ENCODE assay signal across 1 cellular context in the genomic region with DNA sequence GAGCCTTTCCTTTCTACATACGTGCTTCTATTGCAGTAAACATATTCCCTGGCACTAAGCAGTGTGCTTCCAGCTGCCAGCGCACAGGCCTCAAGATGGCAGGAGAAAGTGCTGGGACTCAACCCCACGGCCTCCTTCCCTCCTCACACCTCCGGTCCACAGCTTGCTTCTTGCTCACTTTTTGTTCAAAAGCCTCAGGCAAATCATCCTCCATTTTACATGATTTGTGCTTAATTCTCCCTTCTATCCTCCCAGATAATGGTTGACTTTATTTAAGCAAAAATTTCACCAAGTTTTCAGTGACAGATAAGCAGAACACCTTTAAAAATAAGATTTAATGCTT.
TF ChIP-seq lines count a peak whose summit lies in the region.

No MANE protein-coding gene starts in this region.

TF ChIP-seq in GM12878, 131 proteins besides CTCF, POLR2A, EP300 and RAD21:
- TF ChIP-seq, protein P1, sequence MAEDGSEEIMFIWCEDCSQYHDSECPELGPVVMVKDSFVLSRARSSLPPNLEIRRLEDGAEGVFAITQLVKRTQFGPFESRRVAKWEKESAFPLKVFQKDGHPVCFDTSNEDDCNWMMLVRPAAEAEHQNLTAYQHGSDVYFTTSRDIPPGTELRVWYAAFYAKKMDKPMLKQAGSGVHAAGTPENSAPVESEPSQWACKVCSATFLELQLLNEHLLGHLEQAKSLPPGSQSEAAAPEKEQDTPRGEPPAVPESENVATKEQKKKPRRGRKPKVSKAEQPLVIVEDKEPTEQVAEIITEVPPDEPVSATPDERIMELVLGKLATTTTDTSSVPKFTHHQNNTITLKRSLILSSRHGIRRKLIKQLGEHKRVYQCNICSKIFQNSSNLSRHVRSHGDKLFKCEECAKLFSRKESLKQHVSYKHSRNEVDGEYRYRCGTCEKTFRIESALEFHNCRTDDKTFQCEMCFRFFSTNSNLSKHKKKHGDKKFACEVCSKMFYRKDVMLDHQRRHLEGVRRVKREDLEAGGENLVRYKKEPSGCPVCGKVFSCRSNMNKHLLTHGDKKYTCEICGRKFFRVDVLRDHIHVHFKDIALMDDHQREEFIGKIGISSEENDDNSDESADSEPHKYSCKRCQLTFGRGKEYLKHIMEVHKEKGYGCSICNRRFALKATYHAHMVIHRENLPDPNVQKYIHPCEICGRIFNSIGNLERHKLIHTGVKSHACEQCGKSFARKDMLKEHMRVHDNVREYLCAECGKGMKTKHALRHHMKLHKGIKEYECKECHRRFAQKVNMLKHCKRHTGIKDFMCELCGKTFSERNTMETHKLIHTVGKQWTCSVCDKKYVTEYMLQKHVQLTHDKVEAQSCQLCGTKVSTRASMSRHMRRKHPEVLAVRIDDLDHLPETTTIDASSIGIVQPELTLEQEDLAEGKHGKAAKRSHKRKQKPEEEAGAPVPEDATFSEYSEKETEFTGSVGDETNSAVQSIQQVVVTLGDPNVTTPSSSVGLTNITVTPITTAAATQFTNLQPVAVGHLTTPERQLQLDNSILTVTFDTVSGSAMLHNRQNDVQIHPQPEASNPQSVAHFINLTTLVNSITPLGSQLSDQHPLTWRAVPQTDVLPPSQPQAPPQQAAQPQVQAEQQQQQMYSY (CRISPR knock-in tag; IDR thresholded peaks at IDR 0.05), result no peak
- no peak for TF ChIP-seq NRF1 (conservative IDR thresholded peaks at IDR 0.05; ENCODE audit: low read depth, low read length)
- 0 out of 2 replicates have a peak, but pooled peaks have one; percentile 0 for TF ChIP-seq CHD2 (IDR thresholded peaks at IDR 0.05; ENCODE audit: borderline replicate concordance, low read depth, low read length)
- TF ChIP-seq IKZF2 (IDR thresholded peaks at IDR 0.05), result no peak
- TF ChIP-seq, protein P2, sequence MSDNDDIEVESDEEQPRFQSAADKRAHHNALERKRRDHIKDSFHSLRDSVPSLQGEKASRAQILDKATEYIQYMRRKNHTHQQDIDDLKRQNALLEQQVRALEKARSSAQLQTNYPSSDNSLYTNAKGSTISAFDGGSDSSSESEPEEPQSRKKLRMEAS (IDR thresholded peaks at IDR 0.05; ENCODE audit: low read depth, low read length), result 0 out of 2 replicates have a peak, but pooled peaks have one; percentile 0
- no peak for TF ChIP-seq DPF2 (IDR thresholded peaks at IDR 0.05)
- TF ChIP-seq PML (IDR thresholded peaks at IDR 0.05; ENCODE audit: low read length), result no peak
- peak; percentile 1; the same call in 1 of the 2 replicates for TF ChIP-seq RUNX3 (IDR thresholded peaks at IDR 0.05; ENCODE audit: low read length)
- TF ChIP-seq SMAD1 (IDR thresholded peaks at IDR 0.05; ENCODE audit: low read depth, partially characterized antibody), result no peak
- TF ChIP-seq PAX5 (IDR thresholded peaks at IDR 0.05; ENCODE audit: borderline replicate concordance, low read depth, low read length), result no peak
- TF ChIP-seq STAT3 (IDR thresholded peaks at IDR 0.05; ENCODE audit: low read depth, low read length), result no peak
- no peak for TF ChIP-seq GABPA (IDR thresholded peaks at IDR 0.05; ENCODE audit: low read depth)
- TF ChIP-seq YY1 (IDR thresholded peaks at IDR 0.05; ENCODE audit: low read depth, low read length), result peak; percentile 75; the same call in 1 of the 2 replicates
- TF ChIP-seq, protein P3, sequence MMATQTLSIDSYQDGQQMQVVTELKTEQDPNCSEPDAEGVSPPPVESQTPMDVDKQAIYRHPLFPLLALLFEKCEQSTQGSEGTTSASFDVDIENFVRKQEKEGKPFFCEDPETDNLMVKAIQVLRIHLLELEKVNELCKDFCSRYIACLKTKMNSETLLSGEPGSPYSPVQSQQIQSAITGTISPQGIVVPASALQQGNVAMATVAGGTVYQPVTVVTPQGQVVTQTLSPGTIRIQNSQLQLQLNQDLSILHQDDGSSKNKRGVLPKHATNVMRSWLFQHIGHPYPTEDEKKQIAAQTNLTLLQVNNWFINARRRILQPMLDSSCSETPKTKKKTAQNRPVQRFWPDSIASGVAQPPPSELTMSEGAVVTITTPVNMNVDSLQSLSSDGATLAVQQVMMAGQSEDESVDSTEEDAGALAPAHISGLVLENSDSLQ (IDR thresholded peaks at IDR 0.05), result no peak
- TF ChIP-seq IKZF1 (conservative IDR thresholded peaks at IDR 0.05), result no peak; the same call in 1 of the 2 replicates
- TF ChIP-seq FOXM1 (IDR thresholded peaks at IDR 0.05; ENCODE audit: low read depth, low read length), result no peak
- TF ChIP-seq, protein P4, sequence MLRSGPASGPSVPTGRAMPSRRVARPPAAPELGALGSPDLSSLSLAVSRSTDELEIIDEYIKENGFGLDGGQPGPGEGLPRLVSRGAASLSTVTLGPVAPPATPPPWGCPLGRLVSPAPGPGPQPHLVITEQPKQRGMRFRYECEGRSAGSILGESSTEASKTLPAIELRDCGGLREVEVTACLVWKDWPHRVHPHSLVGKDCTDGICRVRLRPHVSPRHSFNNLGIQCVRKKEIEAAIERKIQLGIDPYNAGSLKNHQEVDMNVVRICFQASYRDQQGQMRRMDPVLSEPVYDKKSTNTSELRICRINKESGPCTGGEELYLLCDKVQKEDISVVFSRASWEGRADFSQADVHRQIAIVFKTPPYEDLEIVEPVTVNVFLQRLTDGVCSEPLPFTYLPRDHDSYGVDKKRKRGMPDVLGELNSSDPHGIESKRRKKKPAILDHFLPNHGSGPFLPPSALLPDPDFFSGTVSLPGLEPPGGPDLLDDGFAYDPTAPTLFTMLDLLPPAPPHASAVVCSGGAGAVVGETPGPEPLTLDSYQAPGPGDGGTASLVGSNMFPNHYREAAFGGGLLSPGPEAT (IDR thresholded peaks at IDR 0.05; ENCODE audit: low read depth), result peak; percentile 18; the same call in 1 of the 2 replicates
- TF ChIP-seq CREM (IDR thresholded peaks at IDR 0.05; ENCODE audit: low read depth), result no peak
TF ChIP-seq in GM12878: peak in this region for 5.
